17 cellular contexts compared by ENCODE assay signal in the genomic region with DNA sequence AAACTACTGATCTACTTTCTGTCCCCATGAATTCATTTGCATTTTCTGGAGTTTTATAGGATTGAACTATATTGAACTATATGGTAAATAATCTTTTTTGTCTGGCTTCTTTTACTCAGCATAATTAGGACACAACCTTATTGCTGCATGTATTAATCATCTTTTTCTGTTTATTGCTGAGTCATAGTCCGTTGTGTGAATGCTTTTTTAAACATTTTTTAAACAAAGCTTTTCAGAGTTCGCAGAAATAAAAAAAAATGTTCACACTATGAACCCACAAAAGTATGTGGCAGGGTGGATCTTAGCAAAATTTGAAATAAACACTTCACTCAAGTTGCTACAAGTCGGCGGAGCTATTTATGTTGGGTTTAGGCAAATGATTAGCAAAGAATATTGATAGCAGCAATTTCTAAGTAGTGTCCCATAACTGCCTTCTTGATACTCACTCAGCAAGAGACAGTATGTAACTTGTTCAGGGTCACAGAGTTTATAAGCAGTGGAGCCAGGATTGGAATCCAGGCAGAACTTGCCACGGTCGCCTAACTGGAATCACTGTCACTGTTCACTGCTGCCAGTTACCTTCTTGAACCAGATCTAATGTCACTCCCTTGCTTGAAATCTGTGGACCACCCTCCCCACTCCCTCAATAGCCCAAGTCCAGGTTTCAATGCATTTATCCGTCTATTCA. TPM values are rescaled to one million over a fixed set of nuclear protein-coding genes. Genes with fewer than 3 reads are reported as not detected.
DNase-seq lines count a peak whose midpoint lies in the region; ATAC-seq, FAIRE-seq and TF ChIP-seq lines count a peak whose summit lies in the region.
"Had no signal": no experiment of that assay in that cellular context is flagged by ENCODE, and none has a peak within 500 bp of the region (broad histone marks: within the 10 kb centered on the region; RNA-seq: fewer than 3 reads in every experiment).

No MANE protein-coding gene starts in this region.

- H4K5ac ChIP-seq in IMR-90 (ENCODE audit: low read depth, low read length): peak overlapping the region; percentile 91

- CTCF ChIA-PET in A549 (lab: Yijun Ruan, JAX): interaction anchor here (0.5 to 1.7 kb wide), 7 partner anchors 12 to 267 kb away, joined by 3 to 8 read pairs (median 4); no protein-coding TSS in a partner anchor
- CTCF ChIA-PET in IMR-90 (lab: Yijun Ruan, JAX): interaction anchor here (0.6 kb wide), 1 partner anchor 121 kb away, joined by 3 read pairs; no protein-coding TSS in a partner anchor

- peak overlapping the region; percentile 64; the same call in 1 of the 3 replicates for H2BK15ac ChIP-seq in IMR-90 (ENCODE audit: low read depth, low read length)

- TF ChIP-seq POLR2A in A549 (IDR thresholded peaks at IDR 0.05; ENCODE audit: low read length) (no peak), IMR-90 (IDR thresholded peaks at IDR 0.05; ENCODE audit: low read depth, low read length) (no peak), esophagus squamous epithelium (IDR thresholded peaks at IDR 0.05) (no peak)

- no TSS peak for BruUV-seq in IMR-90 (replicated peaks; lab: Mats Ljungman, UMichigan)

- H3K9me3 ChIP-seq in A549 (no peaks in the 10 kb centered on the region), IMR-90 (ENCODE audit: control insufficient read depth, insufficient read depth, low read length) (no peaks in the 10 kb centered on the region), esophagus squamous epithelium (no peaks in the 10 kb centered on the region), lower lobe of right lung (no peaks in the 10 kb centered on the region)
- H3K9me3 ChIP-seq: HAP-1 had no signal

- dilution Hi-C loops in IMR-90 (cut with HindIII; ENCODE audit: low sequenced_read_pairs, unreplicated experiment): loop anchor here (25.0 kb wide), 1 partner anchor 189 kb away; no protein-coding TSS in a partner anchor

- H4K20me1 ChIP-seq in IMR-90 (ENCODE audit: insufficient read depth, low read length): no peaks in the 10 kb centered on the region

- DNase-seq in A549 (ENCODE audit: low read depth in 1 of 2, low spot score in 1 of 2): no peak
- DNase-seq in IMR-90: peak; percentile 35
- DNase-seq in esophagus squamous epithelium (lab: John Stamatoyannopoulos, UW): no peak
- DNase-seq in lower lobe of right lung: no peak
- no peak for DNase-seq in DMS79 treated with DMSO at 0.1 percent for 48 hours (lab: John Stamatoyannopoulos, UW)
- no peak for DNase-seq in AG08395 (ENCODE audit: low spot score)
- DNase-seq: AML-193; CD4-positive, alpha-beta T cell; KG1; NCI-H1092; NCI-H226; NCI-H526; SIG-M5 had no signal

- H3K18ac ChIP-seq in IMR-90 (ENCODE audit: low read depth, low read length): peak overlapping the region; percentile 99

- no peak overlapping the region for H3K4me3 ChIP-seq in A549
- H3K4me3 ChIP-seq in IMR-90 (ENCODE audit: insufficient read depth, low read depth, low read length): no peak overlapping the region
- H3K4me3 ChIP-seq in esophagus squamous epithelium: no peak overlapping the region
- H3K4me3 ChIP-seq in lower lobe of right lung: no peak overlapping the region
- H3K4me3 ChIP-seq: HAP-1 had no signal

- no peak overlapping the region for H3K9ac ChIP-seq in IMR-90 (ENCODE audit: low read depth, low read length)

- H3K27me3 ChIP-seq in IMR-90 (ENCODE audit: control insufficient read depth, insufficient read depth, low read length) (peaks cover 4% of the 10 kb centered on the region; the same call in 1 of the 2 replicates), esophagus squamous epithelium (peaks cover 0 to 3% (median 0%) of the 10 kb centered on the region in 4 donors), lower lobe of right lung (ENCODE audit: low read depth) (peaks cover under 1% of the 10 kb centered on the region)

- no peak overlapping the region for H2BK5ac ChIP-seq in IMR-90 (ENCODE audit: low read depth, low read length, poor library complexity, severe bottlenecking)

- no peak for TF ChIP-seq EP300 in A549 (IDR thresholded peaks at IDR 0.05)

- peak overlapping the region; percentile 72; the same call in 1 of the 2 replicates for H2AK5ac ChIP-seq in IMR-90 (ENCODE audit: low read depth, low read length)

- intact Hi-C loops in IMR-90 (cut with micrococcal nuclease) (loop anchor here (5.0 kb wide), 2 partner anchors 49 to 84 kb away; no protein-coding TSS in a partner anchor), esophagus squamous epithelium (cut with DNase I) (no loop called here), lower lobe of right lung (cut with DNase I) (no loop called here)

- TF ChIP-seq RAD21 in A549 (conservative IDR thresholded peaks at IDR 0.05 in 1 of 2, IDR thresholded peaks at IDR 0.05 in 1 of 2): no peak
- TF ChIP-seq RAD21 in IMR-90 (IDR thresholded peaks at IDR 0.05; ENCODE audit: low read length): no peak

- no peak overlapping the region; the same call in 1 of the 2 replicates for H3K14ac ChIP-seq in IMR-90 (replicated peaks; ENCODE audit: low read depth, low read length)

- 0 out of 4 replicates have a peak overlapping the region, but pooled peaks of 1 of the 2 experiments have one; percentile 28 for H4K8ac ChIP-seq in IMR-90 (ENCODE audit: low read depth in 2 of 2, low read length in 2 of 2)

- POLR2A ChIA-PET in A549 (lab: Yijun Ruan, JAX): no interaction called here
- POLR2A ChIA-PET in IMR-90 (lab: Charles Lee; ENCODE audit: unreplicated experiment): interaction anchor here (0.6 kb wide), 1 partner anchor 165 kb away, joined by 4 read pairs; no protein-coding TSS in a partner anchor

- H3K4me2 ChIP-seq in A549: no peak overlapping the region
- H3K4me2 ChIP-seq in IMR-90 (ENCODE audit: low read depth, low read length): peak overlapping the region; percentile 59

- no peak overlapping the region for H2AK9ac ChIP-seq in IMR-90 (replicated peaks; ENCODE audit: low read depth, low read length, poor library complexity)

- no peak overlapping the region for H3K27ac ChIP-seq in A549
- H3K27ac ChIP-seq in IMR-90 (ENCODE audit: insufficient read depth, low read length): peak overlapping the region; percentile 24; the same call in 1 of the 2 replicates
- H3K27ac ChIP-seq in esophagus squamous epithelium: peak overlapping the region; percentile 64 to 79 (median 74)
- no peak overlapping the region for H3K27ac ChIP-seq in lower lobe of right lung

- H3K23ac ChIP-seq in IMR-90 (ENCODE audit: low read depth, low read length): no peak overlapping the region

- H3K36me3 ChIP-seq in IMR-90 (ENCODE audit: control insufficient read depth, insufficient read depth, low read length): no peaks in the 10 kb centered on the region
- no peaks in the 10 kb centered on the region for H3K36me3 ChIP-seq in esophagus squamous epithelium
- no peaks in the 10 kb centered on the region for H3K36me3 ChIP-seq in lower lobe of right lung
- H3K36me3 ChIP-seq: HAP-1 had no signal

- H4K91ac ChIP-seq in IMR-90 (ENCODE audit: insufficient read depth, low read depth, low read length): peak overlapping the region; percentile 47

- H3K4ac ChIP-seq in IMR-90 (ENCODE audit: low read depth, low read length): peak overlapping the region; percentile 59

- H3K4me1 ChIP-seq in A549 (0 out of 3 replicates have a peak, but pooled peaks cover 1% of the 10 kb centered on the region), IMR-90 (ENCODE audit: control insufficient read depth, insufficient read depth, low read length) (peaks cover 18% of the 10 kb centered on the region), esophagus squamous epithelium (peaks cover 7 to 62% (median 26%) of the 10 kb centered on the region in 3 donors), lower lobe of right lung (peaks cover 13% of the 10 kb centered on the region)

- in situ Hi-C loops in IMR-90 (cut with MboI; ENCODE audit: low sequenced_read_pairs): no loop called here

- TF ChIP-seq CTCF in A549 (IDR thresholded peaks at IDR 0.05) (no peak), IMR-90 (conservative IDR thresholded peaks at IDR 0.05; ENCODE audit: low read depth, low read length) (no peak), esophagus squamous epithelium (IDR thresholded peaks at IDR 0.05) (no peak), lower lobe of right lung (IDR thresholded peaks at IDR 0.05) (no peak)

- H3K56ac ChIP-seq in IMR-90 (ENCODE audit: extremely low read depth, insufficient read depth, low read length): no peak overlapping the region

- FAIRE-seq in A549 (lab: Jason Lieb, UNC): no peak
- FAIRE-seq: D721Med had no signal

- H2BK20ac ChIP-seq in IMR-90 (ENCODE audit: low read depth, low read length): peak overlapping the region; percentile 80; the same call in 1 of the 2 replicates

- H2AFZ ChIP-seq in IMR-90 (replicated peaks; ENCODE audit: low read length, poor library complexity): no peak overlapping the region

- H2BK120ac ChIP-seq in IMR-90 (ENCODE audit: low read depth, low read length): peak overlapping the region; percentile 59; the same call in 1 of the 2 replicates

- peaks cover 11% of the 10 kb centered on the region for H3K9me1 ChIP-seq in IMR-90 (ENCODE audit: insufficient read depth, low read length)

- ATAC-seq in A549: no peak
- peak; percentile 31 for ATAC-seq in IMR-90 (ENCODE audit: low read depth)
- ATAC-seq in lower lobe of right lung: peak; percentile 46 to 62
- ATAC-seq in HG02981 (IDR thresholded peaks at IDR 0.05; ENCODE audit: unreplicated experiment): no peak

- 72% methylated on average over 7 of the region's 7 CpGs for WGBS in A549 (ENCODE audit: missing lambda C conversion rate)
- WGBS in IMR-90 (ENCODE audit: extremely low coverage in 2 of 2, insufficient read length in 1 of 2), 2 experiments: 70% methylated on average over 2 of the region's 7 CpGs; no CpG with 5 or more reads in 1 of the 2 experiments
- WGBS in esophagus squamous epithelium, 2 donors: 18 to 30% methylated on average over 7 of the region's 7 CpGs

- no peaks in the 10 kb centered on the region for H3K79me1 ChIP-seq in IMR-90 (ENCODE audit: low read depth in 1 of 2, low read length in 2 of 2)

RNA-seq across cellular contexts. Expression of a gene that starts 5.6 kb away (rescaled TPM):
- polyA plus RNA-seq in A549 (2011; rRNA removed): 0.05 TPM in 1 of 2 replicates, not detected in the other
- polyA plus RNA-seq in A549 (2012; cell fraction: cytosol; rRNA removed): 0.03 TPM in 1 of 2 replicates, not detected in the other
- not detected in 2 replicates for polyA plus RNA-seq in A549 (2012; cell fraction: nucleus; rRNA removed)
- polyA plus RNA-seq in A549 (2017; fragmentation: RNase III; extraction: RNeasy Plus Mini Kit Qiagen cat#74134 plus additional on column Dnase treatment): not detected in 3 replicates
- polyA minus RNA-seq in A549 (2011; rRNA and poly(A)+ RNA removed): not detected in 2 replicates
- total RNA-seq in IMR-90 (2012; rRNA removed): 0.18 TPM in 1 of 2 replicates, not detected in the other
- polyA plus RNA-seq in IMR-90 (2012; rRNA removed): 0.12 and 0.19 TPM in 2 replicates
- 0.38 TPM in 1 of 2 replicates, not detected in the other for polyA plus RNA-seq in IMR-90 (2012; cell fraction: cytosol; rRNA removed)
- polyA plus RNA-seq in IMR-90 (2012; cell fraction: nucleus; rRNA removed; ENCODE audit: low replicate concordance): 0.09 and 0.15 TPM in 2 replicates
- 10 to 100 TPM in 2 of 4 donors, 1 to 10 TPM in 2; 6.4 to 27.8 (median 11.5) TPM for total RNA-seq in esophagus squamous epithelium
- 4.4 TPM for total RNA-seq in lower lobe of right lung
- total RNA-seq: OCI-LY7 had no signal

RNA-seq across cellular contexts. Expression of a gene that starts 50.1 kb away (rescaled TPM):
- polyA plus RNA-seq in A549 (2011; rRNA removed) (80.2 and 96.2 TPM in 2 replicates), A549 (2017; fragmentation: RNase III; extraction: RNeasy Plus Mini Kit Qiagen cat#74134 plus additional on column Dnase treatment) (42.7 to 55.0 TPM (median 51.2 TPM) in 3 replicates), IMR-90 (2012; rRNA removed) (16.7 and 23.1 TPM in 2 replicates)
- 15.6 and 17.3 TPM in 2 replicates for polyA plus RNA-seq in A549 (2012; cell fraction: cytosol; rRNA removed)
- polyA plus RNA-seq in A549 (2012; cell fraction: nucleus; rRNA removed): 14.3 and 21.2 TPM in 2 replicates
- 35.8 and 38.4 TPM in 2 replicates for polyA minus RNA-seq in A549 (2011; rRNA and poly(A)+ RNA removed)
- total RNA-seq in IMR-90 (2012; rRNA removed) (31.9 and 32.5 TPM in 2 replicates), esophagus squamous epithelium (10 to 100 TPM; 19.9 to 64.1 (median 28.8) TPM), lower lobe of right lung (174 TPM)
- polyA plus RNA-seq in IMR-90 (2012; cell fraction: cytosol; rRNA removed): 4.7 and 8.1 TPM in 2 replicates
- polyA plus RNA-seq in IMR-90 (2012; cell fraction: nucleus; rRNA removed; ENCODE audit: low replicate concordance): 1.4 and 12.3 TPM in 2 replicates

Comparison
In these comparisons a context has a peak if more than half of its experiments do, and no peak if none do; other contexts are left out.
1. ATAC-seq: peak in IMR-90 (single experiment) and lower lobe of right lung (2 of 2); none in A549 (0 of 2) and HG02981 (single experiment).
2. H3K27ac ChIP-seq: peak in IMR-90 (single experiment) and esophagus squamous epithelium (4 of 4); none in A549 (0 of 2) and lower lobe of right lung (single experiment).